In the genomic region with DNA sequence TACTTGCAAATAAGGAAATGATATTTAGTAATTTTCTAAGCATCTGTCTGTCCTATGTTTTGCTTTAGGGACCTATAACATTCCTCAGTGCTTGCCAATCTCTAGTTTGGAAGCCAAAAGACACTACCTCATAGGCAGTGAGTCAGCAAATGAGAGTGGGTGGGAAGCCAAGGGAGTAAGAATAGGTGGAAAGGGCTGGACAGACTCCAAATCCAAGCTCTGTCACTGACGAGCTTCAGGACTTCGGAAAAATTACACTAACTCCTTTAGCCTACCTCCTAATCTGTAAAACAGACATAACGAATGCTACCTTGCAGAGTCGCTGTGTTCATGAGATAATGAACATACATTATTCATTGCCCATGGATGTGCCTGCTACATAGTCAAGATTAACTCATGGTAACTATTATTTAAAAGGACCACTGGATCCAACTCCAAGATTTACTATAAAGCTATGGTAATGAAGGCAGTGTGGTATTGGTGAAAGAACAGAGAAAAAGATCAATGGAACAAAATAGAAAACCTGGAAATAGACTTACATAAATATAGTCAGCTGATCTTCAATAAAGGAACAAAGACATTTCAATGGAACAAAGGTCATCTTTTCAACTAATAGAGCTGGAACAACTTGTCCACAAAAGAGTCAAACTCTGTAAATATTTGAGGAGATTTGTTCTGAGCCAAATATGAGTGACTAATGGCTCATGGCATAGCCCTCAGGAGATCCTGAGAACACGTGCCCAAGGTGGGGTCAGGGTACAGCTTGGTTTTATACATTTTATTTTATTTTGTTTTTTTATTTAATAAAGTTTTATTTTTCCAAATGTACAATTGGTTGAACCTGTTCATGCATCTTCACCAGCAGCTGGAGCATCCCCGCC, we compare ENCODE assay signal across 9 cellular contexts.
DNase-seq lines count a peak whose midpoint lies in the region; ATAC-seq and TF ChIP-seq lines count a peak whose summit lies in the region.
"Had no signal": no experiment of that assay in that cellular context is flagged by ENCODE, and none has a peak within 500 bp of the region (broad histone marks: within the 10 kb centered on the region; RNA-seq: fewer than 3 reads in every experiment).

No MANE protein-coding gene starts in this region.

- DNase-seq in Daoy (ENCODE audit: low read depth): peak; percentile 98
- DNase-seq in Panc1 (ENCODE audit: low read depth, low spot score): peak; percentile 90
- peak; percentile 100 for DNase-seq in fibroblast of the aortic adventitia (ENCODE audit: low read depth)
- DNase-seq in prostate gland (ENCODE audit: low spot score): peak; percentile 90
- DNase-seq in posterior cingulate gyrus: no peak
- DNase-seq in activated naive CD4-positive, alpha-beta T cell treated with anti-CD3 and anti-CD28 coated beads, Interleukin-2, amount 50 U/mL, for 72 hours (ENCODE audit: low spot score in 2 of 2): no peak

- CTCF ChIA-PET in Panc1 (lab: Charles Lee): interaction anchor here (0.6 kb wide), 1 partner anchor 163 kb away, joined by 3 read pairs; no protein-coding TSS in a partner anchor

- peaks cover 4% of the 10 kb centered on the region; the same call in 1 of the 2 replicates for H3K9me3 ChIP-seq in Panc1 (ENCODE audit: control insufficient read depth, insufficient read depth, low read depth, low read length)
- H3K9me3 ChIP-seq in prostate gland: no peaks in the 10 kb centered on the region

- POLR2A ChIA-PET in Panc1 (lab: Charles Lee): no interaction called here

- BruUV-seq in Panc1 (replicated peaks; lab: Mats Ljungman, UMichigan): no TSS peak

- TF ChIP-seq CTCF in Panc1 (IDR thresholded peaks at IDR 0.05) (no peak), fibroblast of the aortic adventitia (IDR thresholded peaks at IDR 0.05; ENCODE audit: insufficient read depth, low read length) (no peak), prostate gland (IDR thresholded peaks at IDR 0.05) (no peak)

- H3K36me3 ChIP-seq in Panc1 (ENCODE audit: control insufficient read depth, insufficient read depth, low read length): no peaks in the 10 kb centered on the region
- no peaks in the 10 kb centered on the region for H3K36me3 ChIP-seq in prostate gland
- H3K36me3 ChIP-seq: cardiac muscle cell had no signal

- in situ Hi-C loops in Panc1 (cut with HindIII; ENCODE audit: low pct_unique_long_range_greater_than_20kb, low sequenced_read_pairs): no loop called here

- ATAC-seq in Panc1 (peak; percentile 93), GM21381 (IDR thresholded peaks at IDR 0.05; ENCODE audit: unreplicated experiment) (no peak), HG02884 (IDR thresholded peaks at IDR 0.05; ENCODE audit: unreplicated experiment) (no peak)
- ATAC-seq in activated naive CD4-positive, alpha-beta T cell treated with anti-CD3 and anti-CD28 coated beads, Interleukin-2, amount 50 U/mL, for 72 hours: no peak

- H3K27ac ChIP-seq in Panc1 (ENCODE audit: low read length): peak overlapping the region; percentile 81
- H3K27ac ChIP-seq in prostate gland: peak overlapping the region; percentile 80

- no peaks in the 10 kb centered on the region for H3K9me3 Mint-ChIP-seq in activated naive CD4-positive, alpha-beta T cell treated with anti-CD3 and anti-CD28 coated beads, Interleukin-2, amount 50 U/mL, for 72 hours

- H3K27ac Mint-ChIP-seq in activated naive CD4-positive, alpha-beta T cell treated with anti-CD3 and anti-CD28 coated beads, Interleukin-2, amount 50 U/mL, for 72 hours: no peak overlapping the region

- peaks cover 31% of the 10 kb centered on the region for H3K4me1 ChIP-seq in Panc1 (ENCODE audit: control insufficient read depth, insufficient read depth, low read length)
- H3K4me1 ChIP-seq in prostate gland (replicated peaks): peaks cover 4% of the 10 kb centered on the region

- H3K36me3 Mint-ChIP-seq in activated naive CD4-positive, alpha-beta T cell treated with anti-CD3 and anti-CD28 coated beads, Interleukin-2, amount 50 U/mL, for 72 hours: no peaks in the 10 kb centered on the region

- no peak for TF ChIP-seq POLR2A in prostate gland (IDR thresholded peaks at IDR 0.05)

- WGBS in prostate gland: 26% methylated on average over 6 of the region's 6 CpGs

- no peaks in the 10 kb centered on the region for H3K27me3 ChIP-seq in Panc1 (ENCODE audit: control insufficient read depth, insufficient read depth, low read length)
- H3K27me3 ChIP-seq in prostate gland (replicated peaks; ENCODE audit: insufficient read depth): no peaks in the 10 kb centered on the region
- H3K27me3 ChIP-seq: cardiac muscle cell had no signal

- intact Hi-C loops in Panc1 (cut with micrococcal nuclease; ENCODE audit: unreplicated experiment) (no loop called here), prostate gland (cut with DNase I) (loop anchor here (5.0 kb wide), 1 partner anchor 86 kb away; no protein-coding TSS in a partner anchor), posterior cingulate gyrus (cut with DNase I) (no loop called here)

- H3K4me3 ChIP-seq in Panc1 (ENCODE audit: low read depth in 2 of 2, low read length in 2 of 2) (no peak overlapping the region), fibroblast of the aortic adventitia (ENCODE audit: low read depth, low read length) (no peak overlapping the region), prostate gland (no peak overlapping the region)
- H3K4me3 ChIP-seq: cardiac muscle cell had no signal

Comparison
In these comparisons a context has a peak if more than half of its experiments do, and no peak if none do; other contexts are left out.
1. DNase-seq: peak in Daoy (single experiment), Panc1 (single experiment), fibroblast of the aortic adventitia (single experiment) and prostate gland (single experiment); none in posterior cingulate gyrus (0 of 10) and activated naive CD4-positive, alpha-beta T cell treated with anti-CD3 and anti-CD28 coated beads, Interleukin-2, amount 50 U/mL, for 72 hours (0 of 2).